Comparison of ENCODE assay signal across 13 cellular contexts in genomic region chr15:59292393-59292792, GRCh38.
DNase-seq lines count a peak whose midpoint lies in the region; ATAC-seq and TF ChIP-seq lines count a peak whose summit lies in the region.
"Had no signal": no experiment of that assay in that cellular context is flagged by ENCODE, and none has a peak within 500 bp of the region (broad histone marks: within the 10 kb centered on the region; RNA-seq: fewer than 3 reads in every experiment).

No MANE protein-coding gene starts in this region.

- H3K4me3 ChIP-seq in SU-DHL-6 (ENCODE audit: insufficient read depth, low read length, poor library complexity, severe bottlenecking) (no peak overlapping the region), gastroesophageal sphincter (no peak overlapping the region), ovary (no peak overlapping the region)
- H3K4me3 ChIP-seq: upper lobe of right lung had no signal

- no peak for TF ChIP-seq EP300 in gastroesophageal sphincter (IDR thresholded peaks at IDR 0.05)
- no peak for TF ChIP-seq EP300 in ovary (IDR thresholded peaks at IDR 0.05)

- no peaks in the 10 kb centered on the region for H3K27me3 Mint-ChIP-seq in neural crest cell (ENCODE audit: low read depth)

- no peaks in the 10 kb centered on the region; the same call in 1 of the 2 replicates for H3K36me3 ChIP-seq in SU-DHL-6 (ENCODE audit: low read length)
- no peaks in the 10 kb centered on the region for H3K36me3 ChIP-seq in gastroesophageal sphincter
- H3K36me3 ChIP-seq in ovary = no peaks in the 10 kb centered on the region
- H3K36me3 ChIP-seq: upper lobe of right lung had no signal

- H3K36me3 Mint-ChIP-seq in neural crest cell (ENCODE audit: low read depth) = no peaks in the 10 kb centered on the region

- no peaks in the 10 kb centered on the region for H3K27me3 ChIP-seq in SU-DHL-6 (ENCODE audit: low read length)
- H3K27me3 ChIP-seq in gastroesophageal sphincter = no peaks in the 10 kb centered on the region
- H3K27me3 ChIP-seq in ovary = no peaks in the 10 kb centered on the region
- H3K27me3 ChIP-seq: upper lobe of right lung had no signal

- 60 to 81% methylated on average over 7 to 8 of the region's 8 CpGs for WGBS in gastroesophageal sphincter (ENCODE audit: low coverage in 1 of 2), 2 donors
- 93 to 96% (median 94%) methylated on average over 8 of the region's 8 CpGs for WGBS in ovary, 3 donors

- H2AFZ ChIP-seq in SU-DHL-6 (ENCODE audit: low read depth, low read length, severe bottlenecking) = no peak overlapping the region

- H3K9me3 Mint-ChIP-seq in neural crest cell = no peaks in the 10 kb centered on the region
- H3K9me3 Mint-ChIP-seq: activated CD8-positive, alpha-beta T cell treated with anti-CD3 and anti-CD28 coated beads for 36 hours had no signal

- peaks cover 43% of the 10 kb centered on the region for H4K20me1 ChIP-seq in SU-DHL-6 (ENCODE audit: low read depth, low read length)

- H3K4me3 Mint-ChIP-seq in neural crest cell = peak overlapping the region; percentile 78
- H3K4me3 Mint-ChIP-seq: activated CD8-positive, alpha-beta T cell treated with anti-CD3 and anti-CD28 coated beads for 36 hours had no signal

- no peaks in the 10 kb centered on the region for H3K9me2 ChIP-seq in SU-DHL-6 (replicated peaks; ENCODE audit: insufficient read depth, low read length)

- H3K27ac ChIP-seq in SU-DHL-6 (ENCODE audit: low read depth, low read length) (peak overlapping the region; percentile 46; the same call in 1 of the 2 replicates), gastroesophageal sphincter (peak overlapping the region in 3 of 4 donors; percentile 45 to 64 (median 62)), ovary (no peak overlapping the region)
- H3K27ac ChIP-seq: upper lobe of right lung had no signal

- intact Hi-C loops in ovary (cut with DNase I) = no loop called here

- H3K9ac ChIP-seq in SU-DHL-6 (ENCODE audit: low read length) = no peak overlapping the region

- DNase-seq in Ammon's horn (ENCODE audit: low spot score) (peak; percentile 90), neural crest cell (ENCODE audit: low read depth, low spot score) (peak; percentile 18), Kasumi-1 (lab: John Stamatoyannopoulos, UW) (no peak), ovary (no peak), AG08395 (ENCODE audit: low spot score) (no peak)
- DNase-seq: activated CD8-positive, alpha-beta T cell treated with anti-CD3 and anti-CD28 coated beads for 36 hours; cerebellar nuclear complex; NCI-H2029; SIG-M5; upper lobe of right lung had no signal

- peaks cover 65% of the 10 kb centered on the region for H3K4me1 Mint-ChIP-seq in neural crest cell

- ATAC-seq in gastroesophageal sphincter (peak; percentile 49), GM18861 (IDR thresholded peaks at IDR 0.05; ENCODE audit: unreplicated experiment) (no peak)
- ATAC-seq: activated CD8-positive, alpha-beta T cell treated with anti-CD3 and anti-CD28 coated beads for 36 hours; upper lobe of right lung had no signal

- no peak for TF ChIP-seq POLR2A in gastroesophageal sphincter (IDR thresholded peaks at IDR 0.05)
- TF ChIP-seq POLR2A in ovary (IDR thresholded peaks at IDR 0.05) = no peak

- H3K79me2 ChIP-seq in SU-DHL-6 (ENCODE audit: insufficient read depth, low read length) = peaks cover 99% of the 10 kb centered on the region

- peak overlapping the region; percentile 35 for H3K4me2 ChIP-seq in SU-DHL-6 (ENCODE audit: low read depth, low read length, poor library complexity, severe bottlenecking)

- H3K4me1 ChIP-seq in gastroesophageal sphincter = peaks cover 0 to 48% (median 18%) of the 10 kb centered on the region in 3 donors
- H3K4me1 ChIP-seq in ovary (ENCODE audit: insufficient read depth) = peaks cover 4% of the 10 kb centered on the region

- peak overlapping the region; percentile 97 for H3K27ac Mint-ChIP-seq in neural crest cell (ENCODE audit: unreplicated experiment)
- H3K27ac Mint-ChIP-seq: activated CD8-positive, alpha-beta T cell treated with anti-CD3 and anti-CD28 coated beads for 36 hours had no signal

- no peak for TF ChIP-seq CTCF in SU-DHL-6 (IDR thresholded peaks at IDR 0.05; ENCODE audit: insufficient read depth, low read length, poor library complexity, severe bottlenecking)
- no peak for TF ChIP-seq CTCF in gastroesophageal sphincter (IDR thresholded peaks at IDR 0.05)
- no peak for TF ChIP-seq CTCF in neural crest cell (conservative IDR thresholded peaks at IDR 0.05)
- TF ChIP-seq CTCF in ovary (IDR thresholded peaks at IDR 0.05) = no peak

- peaks cover 20% of the 10 kb centered on the region for H3F3A ChIP-seq in SU-DHL-6 (ENCODE audit: insufficient read depth)

- no peaks in the 10 kb centered on the region for H3K9me3 ChIP-seq in SU-DHL-6 (ENCODE audit: insufficient read depth, low read length)
- H3K9me3 ChIP-seq in gastroesophageal sphincter = no peaks in the 10 kb centered on the region
- H3K9me3 ChIP-seq in ovary = no peaks in the 10 kb centered on the region
- H3K9me3 ChIP-seq: upper lobe of right lung had no signal

Comparison
In these comparisons a context has a peak if more than half of its experiments do, and no peak if none do; other contexts are left out.
1. DNase-seq: peak in Ammon's horn (single experiment) and neural crest cell (single experiment); none in Kasumi-1 (0 of 2), ovary (0 of 5) and AG08395 (single experiment).
2. H3K27ac ChIP-seq: peak in SU-DHL-6 (single experiment) and gastroesophageal sphincter (3 of 4); none in ovary (0 of 2).